Comparison of ENCODE assay signal across 2 cellular contexts in the genomic region with DNA sequence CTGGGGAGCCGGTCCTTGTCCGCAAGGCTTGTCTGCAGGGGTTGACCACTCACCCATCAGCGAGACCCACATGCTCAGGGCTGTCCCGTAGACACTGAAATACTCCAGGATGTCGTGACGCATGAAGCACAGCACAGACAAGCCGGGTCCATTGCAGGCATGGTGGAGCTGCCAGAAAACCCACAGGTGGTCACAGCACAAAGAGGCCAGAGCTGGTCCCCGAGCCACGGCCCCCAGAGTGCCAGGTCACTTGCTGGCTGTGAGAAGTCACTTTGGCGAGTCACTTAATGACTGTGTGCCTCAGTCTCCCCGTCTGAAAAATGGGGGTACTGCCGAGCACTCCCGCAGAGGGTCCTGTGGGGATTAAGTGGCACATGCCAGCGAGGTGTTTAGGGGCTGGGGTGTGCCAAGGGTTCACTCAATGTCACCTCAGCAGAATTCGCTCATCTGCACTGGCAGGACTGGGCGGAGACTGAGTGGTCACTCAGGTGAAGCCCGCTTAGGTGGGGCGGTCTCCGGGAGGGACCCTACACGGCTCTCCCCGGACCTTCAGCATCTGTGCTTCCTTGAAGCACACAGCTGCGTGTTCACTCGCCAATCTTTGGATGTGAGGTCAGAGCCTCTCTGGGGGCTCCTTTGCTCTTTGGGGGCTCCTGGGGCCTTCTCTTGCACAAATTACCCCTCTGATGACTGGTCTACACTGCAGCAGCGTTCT.
TF ChIP-seq lines count a peak whose summit lies in the region.

No MANE protein-coding gene starts in this region.

TF ChIP-seq in liver, 16 proteins besides CTCF, POLR2A, EP300 and RAD21:
- TF ChIP-seq HNF4A (conservative IDR thresholded peaks at IDR 0.05): no peak
- TF ChIP-seq, protein P1, sequence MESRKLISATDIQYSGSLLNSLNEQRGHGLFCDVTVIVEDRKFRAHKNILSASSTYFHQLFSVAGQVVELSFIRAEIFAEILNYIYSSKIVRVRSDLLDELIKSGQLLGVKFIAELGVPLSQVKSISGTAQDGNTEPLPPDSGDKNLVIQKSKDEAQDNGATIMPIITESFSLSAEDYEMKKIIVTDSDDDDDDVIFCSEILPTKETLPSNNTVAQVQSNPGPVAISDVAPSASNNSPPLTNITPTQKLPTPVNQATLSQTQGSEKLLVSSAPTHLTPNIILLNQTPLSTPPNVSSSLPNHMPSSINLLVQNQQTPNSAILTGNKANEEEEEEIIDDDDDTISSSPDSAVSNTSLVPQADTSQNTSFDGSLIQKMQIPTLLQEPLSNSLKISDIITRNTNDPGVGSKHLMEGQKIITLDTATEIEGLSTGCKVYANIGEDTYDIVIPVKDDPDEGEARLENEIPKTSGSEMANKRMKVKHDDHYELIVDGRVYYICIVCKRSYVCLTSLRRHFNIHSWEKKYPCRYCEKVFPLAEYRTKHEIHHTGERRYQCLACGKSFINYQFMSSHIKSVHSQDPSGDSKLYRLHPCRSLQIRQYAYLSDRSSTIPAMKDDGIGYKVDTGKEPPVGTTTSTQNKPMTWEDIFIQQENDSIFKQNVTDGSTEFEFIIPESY (IDR thresholded peaks at IDR 0.05): no peak
- TF ChIP-seq, protein P2, sequence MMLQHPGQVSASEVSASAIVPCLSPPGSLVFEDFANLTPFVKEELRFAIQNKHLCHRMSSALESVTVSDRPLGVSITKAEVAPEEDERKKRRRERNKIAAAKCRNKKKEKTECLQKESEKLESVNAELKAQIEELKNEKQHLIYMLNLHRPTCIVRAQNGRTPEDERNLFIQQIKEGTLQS (IDR thresholded peaks at IDR 0.05): no peak
- no peak for TF ChIP-seq TAF1 (conservative IDR thresholded peaks at IDR 0.05)
- TF ChIP-seq JUND (IDR thresholded peaks at IDR 0.05): no peak
- TF ChIP-seq RXRA (IDR thresholded peaks at IDR 0.05): no peak
- TF ChIP-seq, protein P3, sequence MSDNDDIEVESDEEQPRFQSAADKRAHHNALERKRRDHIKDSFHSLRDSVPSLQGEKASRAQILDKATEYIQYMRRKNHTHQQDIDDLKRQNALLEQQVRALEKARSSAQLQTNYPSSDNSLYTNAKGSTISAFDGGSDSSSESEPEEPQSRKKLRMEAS (IDR thresholded peaks at IDR 0.05): no peak
- no peak for TF ChIP-seq NR2F2 (IDR thresholded peaks at IDR 0.05)
TF ChIP-seq in liver: peak in this region for 0.

TF ChIP-seq in HepG2, 621 proteins besides CTCF, POLR2A, EP300 and RAD21:
- TF ChIP-seq TAF15 (IDR thresholded peaks at IDR 0.05; ENCODE audit: low read depth, low read length, poor library complexity, severe bottlenecking): no peak
- TF ChIP-seq HDAC6 (IDR thresholded peaks at IDR 0.05; ENCODE audit: low read depth, low read length): no peak
- TF ChIP-seq ZNF121 (CRISPR knock-in tag; IDR thresholded peaks at IDR 0.05): no peak
- TF ChIP-seq FOSL1 (CRISPR knock-in tag; IDR thresholded peaks at IDR 0.05; ENCODE audit: borderline replicate concordance): no peak
